ENCODE assay signal across 10 cellular contexts in genomic region chrX:49754238-49754857, GRCh38. TPM values are rescaled to one million over a fixed set of nuclear protein-coding genes. Genes with fewer than 3 reads are reported as not detected.
DNase-seq lines count a peak whose midpoint lies in the region; ATAC-seq and TF ChIP-seq lines count a peak whose summit lies in the region.
"Had no signal": no experiment of that assay in that cellular context is flagged by ENCODE, and none has a peak within 500 bp of the region (broad histone marks: within the 10 kb centered on the region; RNA-seq: fewer than 3 reads in every experiment).

No MANE protein-coding gene starts in this region.

- DNase-seq in D341Med (ENCODE audit: low spot score) = peak; percentile 58
- peak; percentile 40 for DNase-seq in H4 (ENCODE audit: low spot score)
- peak; percentile 13 for DNase-seq in NCI-H748 treated with DMSO at 0.1 percent for 48 hours (lab: John Stamatoyannopoulos, UW)
- peak; percentile 12 for DNase-seq in activated T-cell treated with anti-CD3 and anti-CD28 coated beads for 4 hours
- DNase-seq in fibroblast of lung (ENCODE audit: low read depth in 2 of 2) = peak; percentile 8 to 34
- peak; percentile 17 for DNase-seq in progenitor cell of endocrine pancreas (ENCODE audit: low spot score, unreplicated experiment)
- no peak for DNase-seq in cortex of kidney (lab: John Stamatoyannopoulos, UW)

- H3K27ac Mint-ChIP-seq in progenitor cell of endocrine pancreas = no peak overlapping the region

- no peaks in the 10 kb centered on the region for H3K27me3 ChIP-seq in fibroblast of lung (ENCODE audit: control insufficient read depth, insufficient read depth, low read length)

- H3K27ac ChIP-seq in fibroblast of lung (ENCODE audit: insufficient read depth, low read length) = no peak overlapping the region

- H3K4me3 ChIP-seq in fibroblast of lung (replicated peaks in 1 of 4; ENCODE audit: control extremely low read depth in 1 of 4, insufficient read depth in 1 of 4, low read depth in 3 of 4, low read length in 4 of 4) = no peak overlapping the region

- peaks cover 3% of the 10 kb centered on the region for H3K27me3 Mint-ChIP-seq in progenitor cell of endocrine pancreas

- no peak for ATAC-seq in HG03469 (IDR thresholded peaks at IDR 0.05; ENCODE audit: unreplicated experiment)

- no peaks in the 10 kb centered on the region for H3K4me1 ChIP-seq in fibroblast of lung (ENCODE audit: control insufficient read depth, extremely low read depth, insufficient read depth, low read length)

- H3K4me3 Mint-ChIP-seq in progenitor cell of endocrine pancreas (ENCODE audit: low read depth) = no peak overlapping the region

- H3K4me2 ChIP-seq in fibroblast of lung (ENCODE audit: extremely low read depth, insufficient read depth, low read length) = no peak overlapping the region

- H2AFZ ChIP-seq in fibroblast of lung (ENCODE audit: low read length) = no peak overlapping the region

- no peaks in the 10 kb centered on the region for H3K36me3 ChIP-seq in fibroblast of lung (ENCODE audit: control insufficient read depth, insufficient read depth, low read length)

- no peaks in the 10 kb centered on the region for H3K36me3 Mint-ChIP-seq in progenitor cell of endocrine pancreas (ENCODE audit: insufficient read depth)

- no peaks in the 10 kb centered on the region for H3K79me2 ChIP-seq in fibroblast of lung (ENCODE audit: control insufficient read depth, insufficient read depth, low read length)

- H3K9ac ChIP-seq in fibroblast of lung (ENCODE audit: insufficient read depth, low read length) = no peak overlapping the region

- no peaks in the 10 kb centered on the region for H4K20me1 ChIP-seq in fibroblast of lung (ENCODE audit: control insufficient read depth, extremely low read depth, insufficient read depth, low read length)

- TF ChIP-seq CTCF in fibroblast of lung (conservative IDR thresholded peaks at IDR 0.05 in 1 of 2, IDR thresholded peaks at IDR 0.05 in 1 of 2; ENCODE audit: low read depth in 1 of 2, low read length in 2 of 2) (peak; percentile 61 to 76), progenitor cell of endocrine pancreas (IDR thresholded peaks at IDR 0.05; ENCODE audit: unreplicated experiment) (peak; percentile 71)

- peaks cover 11% of the 10 kb centered on the region for H3K4me1 Mint-ChIP-seq in progenitor cell of endocrine pancreas (ENCODE audit: low read depth)

- H3K9me3 Mint-ChIP-seq in progenitor cell of endocrine pancreas (ENCODE audit: low read depth) = peaks cover 11% of the 10 kb centered on the region

- H3K9me3 ChIP-seq in fibroblast of lung (ENCODE audit: control insufficient read depth, insufficient read depth, low read depth, low read length) = no peaks in the 10 kb centered on the region

RNA-seq across cellular contexts. Expression of gene PAGE1, which starts 58.6 kb away (rescaled TPM):
- total RNA-seq in H4 (2014; rRNA removed; shearing (Covaris generic)) = 0.39 and 0.41 TPM in 2 replicates
- total RNA-seq in fibroblast of lung = not detected in 2 replicates
- not detected in 2 replicates for polyA plus RNA-seq in fibroblast of lung
- not detected in 2 replicates for polyA plus RNA-seq in fibroblast of lung (2012)
- not detected in 2 replicates for polyA minus RNA-seq in fibroblast of lung (ENCODE audit: low replicate concordance)
- not detected in 2 replicates for total RNA-seq in progenitor cell of endocrine pancreas
- total RNA-seq: activated CD8-positive, alpha-beta memory T cell treated with anti-CD3 and anti-CD28 coated beads for 36 hours had no signal
- polyA plus RNA-seq: thymus had no signal
